Comparison of ENCODE assay signal across 14 cellular contexts in the genomic region with DNA sequence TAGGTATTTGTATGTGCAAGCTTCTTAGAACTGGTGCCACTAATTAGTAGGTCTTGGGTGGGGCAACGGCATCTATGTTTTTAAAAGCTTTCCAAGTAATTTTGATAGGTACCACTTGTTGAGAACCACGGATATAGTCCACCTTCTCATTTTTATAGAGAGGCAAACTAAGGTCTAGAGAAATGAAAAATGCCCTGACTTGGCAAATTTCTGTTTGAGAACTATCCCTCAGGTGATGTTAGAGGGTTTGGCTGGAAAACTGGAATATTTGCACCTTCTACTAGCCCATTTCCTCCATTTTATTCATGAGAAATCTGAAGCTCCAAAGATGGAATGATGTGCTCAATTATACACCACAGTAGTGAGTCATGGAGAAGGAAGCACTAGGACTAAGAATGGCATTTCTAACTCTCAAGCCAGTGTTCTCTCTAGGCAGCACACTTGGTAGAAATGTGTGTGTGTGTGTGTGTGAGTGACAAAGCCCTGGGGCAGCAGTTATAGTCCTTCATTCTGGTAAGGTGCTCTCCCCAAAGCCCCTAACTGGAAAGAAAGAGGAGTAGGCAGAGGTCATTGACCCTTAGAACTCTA. TPM values are rescaled to one million over a fixed set of nuclear protein-coding genes. Genes with fewer than 3 reads are reported as not detected.
DNase-seq lines count a peak whose midpoint lies in the region; ATAC-seq and TF ChIP-seq lines count a peak whose summit lies in the region.
"Had no signal": no experiment of that assay in that cellular context is flagged by ENCODE, and none has a peak within 500 bp of the region (broad histone marks: within the 10 kb centered on the region; RNA-seq: fewer than 3 reads in every experiment).

No MANE protein-coding gene starts in this region.

- no peaks in the 10 kb centered on the region for H3K9me2 ChIP-seq in GM23248 (ENCODE audit: insufficient read depth)

- no peak overlapping the region for H3K4me3 ChIP-seq in AG10803 (ENCODE audit: low read length)
- H3K4me3 ChIP-seq in GM23248: no peak overlapping the region
- no peak overlapping the region for H3K4me3 ChIP-seq in kidney epithelial cell (ENCODE audit: low read depth, low read length)
- H3K4me3 ChIP-seq in effector memory CD4-positive, alpha-beta T cell (ENCODE audit: insufficient read depth, low read depth, low read length, poor library complexity, severe bottlenecking): no peak overlapping the region
- no peak overlapping the region for H3K4me3 ChIP-seq in WERI-Rb-1 (ENCODE audit: low read depth, low read length)

- no peak overlapping the region for H3K4me2 ChIP-seq in GM23248 (ENCODE audit: unreplicated experiment)

- no peaks in the 10 kb centered on the region; the same call in 1 of the 2 replicates for H3K27me3 ChIP-seq in GM23248 (replicated peaks; ENCODE audit: insufficient read depth)
- no peaks in the 10 kb centered on the region for H3K27me3 ChIP-seq in kidney epithelial cell (ENCODE audit: control insufficient read depth, insufficient read depth, low read length)
- no peaks in the 10 kb centered on the region for H3K27me3 ChIP-seq in effector memory CD4-positive, alpha-beta T cell (replicated peaks; ENCODE audit: control insufficient read depth, insufficient read depth, low read length, poor library complexity, severe bottlenecking)
- H3K27me3 ChIP-seq in WERI-Rb-1 (ENCODE audit: insufficient read depth, low read depth, severe bottlenecking): no peaks in the 10 kb centered on the region

- no peak overlapping the region for H3K27ac ChIP-seq in GM23248
- no peak overlapping the region for H3K27ac ChIP-seq in effector memory CD4-positive, alpha-beta T cell (ENCODE audit: insufficient read depth, low read length, poor library complexity, severe bottlenecking)
- H3K27ac ChIP-seq in WERI-Rb-1: no peak overlapping the region

- no peak overlapping the region for H2AFZ ChIP-seq in GM23248

- peaks cover 10% of the 10 kb centered on the region; the same call in 1 of the 2 replicates for H3F3A ChIP-seq in GM23248 (ENCODE audit: insufficient read depth)

- in situ Hi-C loops in GM23248 (cut with MboI): no loop called here

- no peaks in the 10 kb centered on the region for H3K79me2 ChIP-seq in GM23248 (ENCODE audit: insufficient read depth)

- H3K36me3 ChIP-seq in GM23248 (ENCODE audit: low read depth) (no peaks in the 10 kb centered on the region), kidney epithelial cell (ENCODE audit: control insufficient read depth, insufficient read depth, low read length) (no peaks in the 10 kb centered on the region), WERI-Rb-1 (peaks cover 3% of the 10 kb centered on the region)
- no peaks in the 10 kb centered on the region for H3K36me3 ChIP-seq in effector memory CD4-positive, alpha-beta T cell (ENCODE audit: control insufficient read depth, insufficient read depth, low read length)

- WGBS in GM23248 (ENCODE audit: low coverage in 1 of 2, low lambda C conversion rate in 2 of 2, missing lambda C conversion rate in 2 of 2), 2 experiments: 62 to 67% methylated on average over 2 of the region's 2 CpGs

- no peak for ATAC-seq in left lobe of liver
- ATAC-seq in HG02870 (IDR thresholded peaks at IDR 0.05; ENCODE audit: unreplicated experiment): no peak
- ATAC-seq: activated CD8-positive, alpha-beta T cell treated with anti-CD3 and anti-CD28 coated beads for 36 hours had no signal

- no peaks in the 10 kb centered on the region for H3K4me1 ChIP-seq in GM23248 (ENCODE audit: insufficient read depth)
- H3K4me1 ChIP-seq in effector memory CD4-positive, alpha-beta T cell (ENCODE audit: control insufficient read depth, insufficient read depth, low read length, poor library complexity, severe bottlenecking): peaks cover 8% of the 10 kb centered on the region

- DNase-seq in AG10803 (ENCODE audit: low read depth) (peak; percentile 43), GM23248 (peak; percentile 63), astrocyte of the hippocampus (ENCODE audit: low read depth, low spot score) (peak; percentile 47), kidney epithelial cell (ENCODE audit: low read depth) (peak; percentile 25), left lobe of liver (ENCODE audit: low spot score) (no peak), WERI-Rb-1 (no peak)
- DNase-seq in effector memory CD4-positive, alpha-beta T cell: no peak
- DNase-seq: activated CD8-positive, alpha-beta T cell treated with anti-CD3 and anti-CD28 coated beads for 36 hours; anterior cingulate cortex; DMS79; H7; NCI-H1105 treated with DMSO at 0.1 percent for 48 hours; NCI-H446 had no signal

- H4K20me1 ChIP-seq in GM23248 (ENCODE audit: insufficient read depth): no peaks in the 10 kb centered on the region

- H3K9ac ChIP-seq in GM23248: no peak overlapping the region

- no peaks in the 10 kb centered on the region for H3K9me3 ChIP-seq in GM23248 (ENCODE audit: low read depth)
- no peaks in the 10 kb centered on the region for H3K9me3 ChIP-seq in effector memory CD4-positive, alpha-beta T cell (ENCODE audit: control insufficient read depth, low read length)
- H3K9me3 ChIP-seq in WERI-Rb-1 (ENCODE audit: severe bottlenecking): no peaks in the 10 kb centered on the region

- TF ChIP-seq CTCF in AG10803 (conservative IDR thresholded peaks at IDR 0.05; ENCODE audit: low read length) (no peak), kidney epithelial cell (IDR thresholded peaks at IDR 0.05; ENCODE audit: insufficient read depth, low read length, poor library complexity, severe bottlenecking) (no peak), WERI-Rb-1 (IDR thresholded peaks at IDR 0.05; ENCODE audit: low read depth, low read length) (no peak)

RNA-seq across cellular contexts. Expression of gene TMEM86A, which starts 1.8 kb away (rescaled TPM):
- under 0.01 and 0.32 TPM in 2 replicates for total RNA-seq in GM23248 (2014; rRNA removed; shearing (Covaris generic))
- 0.38 and 1.0 TPM in 2 replicates for polyA plus RNA-seq in GM23248 (2016; fragmentation: Nextera tagmentation; extraction: Ambion mirVana)
- total RNA-seq in kidney epithelial cell: 3.1 and 5.0 TPM in 2 replicates
- total RNA-seq in left lobe of liver: 5.3 TPM

RNA-seq across cellular contexts. Expression of gene IGSF22, which starts 29.3 kb away (rescaled TPM):
- not detected in 2 replicates for total RNA-seq in GM23248 (2014; rRNA removed; shearing (Covaris generic))
- not detected in 2 replicates for polyA plus RNA-seq in GM23248 (2016; fragmentation: Nextera tagmentation; extraction: Ambion mirVana)
- total RNA-seq in kidney epithelial cell: 0.04 TPM in 1 of 2 replicates, not detected in the other
- 0.13 TPM for total RNA-seq in left lobe of liver

Comparison
In these comparisons a context has a peak if more than half of its experiments do, and no peak if none do; other contexts are left out.
1. DNase-seq: peak in AG10803 (single experiment), GM23248 (single experiment), astrocyte of the hippocampus (single experiment) and kidney epithelial cell (single experiment); none in effector memory CD4-positive, alpha-beta T cell (0 of 3), left lobe of liver (single experiment) and WERI-Rb-1 (single experiment).